In the genomic region with DNA sequence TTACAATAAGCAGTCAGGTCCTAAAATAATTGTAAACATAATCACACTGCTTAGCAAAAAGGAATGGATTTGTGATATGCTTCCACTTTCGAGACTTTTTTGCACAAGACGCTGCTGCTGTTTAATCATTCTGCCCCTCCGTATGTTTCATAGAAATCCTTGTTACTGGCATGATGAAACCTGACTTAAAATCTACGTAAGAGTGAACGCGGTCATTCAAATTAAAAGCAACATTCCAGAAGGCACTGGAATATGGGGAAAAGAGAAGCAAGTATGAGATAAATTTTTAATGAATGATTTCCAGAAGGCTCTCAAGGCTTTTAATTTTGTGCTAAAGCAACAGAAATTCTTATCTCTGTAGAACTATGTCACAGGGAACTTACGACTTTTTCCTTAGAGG, we compare ENCODE assay signal across 8 cellular contexts. TPM values are rescaled to one million over a fixed set of nuclear protein-coding genes. Genes with fewer than 3 reads are reported as not detected.
DNase-seq lines count a peak whose midpoint lies in the region; ATAC-seq, FAIRE-seq and TF ChIP-seq lines count a peak whose summit lies in the region.

No MANE protein-coding gene starts in this region.

- peaks cover 0 to 9% (median 0%) of the 10 kb centered on the region in 9 donors for H3K36me3 ChIP-seq in heart left ventricle
- no peaks in the 10 kb centered on the region for H3K36me3 ChIP-seq in astrocyte (ENCODE audit: insufficient read depth, low read length)
- H3K36me3 ChIP-seq in liver (ENCODE audit: control insufficient read depth in 4 of 4, insufficient read depth in 3 of 4, low read depth in 1 of 4, low read length in 3 of 4), result no peaks in the 10 kb centered on the region
- peaks cover 8% of the 10 kb centered on the region for H3K36me3 ChIP-seq in upper lobe of right lung

- H3K27ac ChIP-seq in heart left ventricle, result peak overlapping the region in 10 of 12 donors; percentile 77 to 96 (median 92)
- H3K27ac ChIP-seq in astrocyte (ENCODE audit: low read depth, low read length), result peak overlapping the region; percentile 96
- peak overlapping the region; percentile 90 to 93 for H3K27ac ChIP-seq in liver (ENCODE audit: low read depth in 1 of 2, low read length in 2 of 2)
- no peak overlapping the region for H3K27ac ChIP-seq in upper lobe of right lung

- no peak for TF ChIP-seq RAD21 in liver (IDR thresholded peaks at IDR 0.05)

- ATAC-seq in heart left ventricle (no peak), left ventricle myocardium superior (no peak), upper lobe of right lung (no peak)

- FAIRE-seq in astrocyte (lab: Jason Lieb, UNC), result no peak
- FAIRE-seq in D721Med (lab: Jason Lieb, UNC), result no peak

- H3K9me3 ChIP-seq in heart left ventricle, result no peaks in the 10 kb centered on the region
- no peaks in the 10 kb centered on the region for H3K9me3 ChIP-seq in astrocyte (ENCODE audit: insufficient read depth, low read depth, low read length)
- H3K9me3 ChIP-seq in liver (ENCODE audit: control insufficient read depth in 4 of 4, low read length in 3 of 4), result no peaks in the 10 kb centered on the region
- no peaks in the 10 kb centered on the region for H3K9me3 ChIP-seq in upper lobe of right lung

- peaks cover 27% of the 10 kb centered on the region for H3K4me1 Mint-ChIP-seq in astrocyte (ENCODE audit: low read depth, unreplicated experiment)

- no peaks in the 10 kb centered on the region for H3K9me3 Mint-ChIP-seq in astrocyte (ENCODE audit: unreplicated experiment)

- peaks cover 54% of the 10 kb centered on the region for H4K20me1 ChIP-seq in astrocyte (ENCODE audit: insufficient read depth, low read length)

- H3K4me2 ChIP-seq in astrocyte (ENCODE audit: low read length), result peak overlapping the region; percentile 92

- peak overlapping the region; percentile 80 for H3K27ac Mint-ChIP-seq in astrocyte (ENCODE audit: unreplicated experiment)

- WGBS in heart left ventricle, 4 donors, result 64 to 67% (median 66%) methylated on average over 7 of the region's 7 CpGs
- WGBS in liver, result 31% methylated on average over 7 of the region's 7 CpGs

- H3K4me3 ChIP-seq in heart left ventricle (peak overlapping the region; percentile 57 to 99 (median 69)), astrocyte (ENCODE audit: insufficient read depth, low read depth, low read length) (peak overlapping the region; percentile 79), liver (ENCODE audit: low read depth in 1 of 3, low read length in 3 of 3) (peak overlapping the region; percentile 70 to 99 (median 77)), upper lobe of right lung (peak overlapping the region; percentile 62)

- DNase-seq in heart left ventricle (no peak), left ventricle myocardium superior (no peak), astrocyte (ENCODE audit: low read depth) (no peak), upper lobe of right lung (no peak), NCI-H1092 (lab: John Stamatoyannopoulos, UW) (no peak), D721Med (ENCODE audit: insufficient read length, low spot score) (no peak), NCI-H510A (lab: John Stamatoyannopoulos, UW) (no peak)

- H2AFZ ChIP-seq in astrocyte (ENCODE audit: low read depth, low read length), result no peak overlapping the region

- no peak for TF ChIP-seq POLR2A in heart left ventricle (IDR thresholded peaks at IDR 0.05)

- no peaks in the 10 kb centered on the region for H3K27me3 ChIP-seq in heart left ventricle
- no peaks in the 10 kb centered on the region for H3K27me3 ChIP-seq in astrocyte (ENCODE audit: insufficient read depth, low read length)
- H3K27me3 ChIP-seq in liver (ENCODE audit: control insufficient read depth in 4 of 4, insufficient read depth in 4 of 4, low read length in 3 of 4), result no peaks in the 10 kb centered on the region
- no peaks in the 10 kb centered on the region for H3K27me3 ChIP-seq in upper lobe of right lung

- intact Hi-C loops in heart left ventricle (cut with DNase I) (loop anchor here in 3 of 10 donors (5.0 kb wide), 1 partner anchor 47 kb away; a partner anchor contains a TSS), left ventricle myocardium superior (cut with micrococcal nuclease) (no loop called here), upper lobe of right lung (cut with DNase I) (no loop called here)

- no peaks in the 10 kb centered on the region for H3K27me3 Mint-ChIP-seq in astrocyte (ENCODE audit: low read depth, unreplicated experiment)

- H3K4me3 Mint-ChIP-seq in astrocyte (ENCODE audit: unreplicated experiment), result peak overlapping the region; percentile 89

- H3K4me1 ChIP-seq in heart left ventricle, result peaks cover 4 to 61% (median 30%) of the 10 kb centered on the region in 12 donors
- peaks cover 24% of the 10 kb centered on the region for H3K4me1 ChIP-seq in astrocyte (ENCODE audit: insufficient read depth, low read length)
- H3K4me1 ChIP-seq in liver (ENCODE audit: control insufficient read depth in 4 of 4, insufficient read depth in 4 of 4, low read length in 3 of 4), result peaks cover 9 to 25% (median 14%) of the 10 kb centered on the region in 4 donors
- peaks cover 13% of the 10 kb centered on the region for H3K4me1 ChIP-seq in upper lobe of right lung

- H3K9ac ChIP-seq in astrocyte (ENCODE audit: low read length) (peak overlapping the region; percentile 96), liver (ENCODE audit: low read depth in 1 of 2, low read length in 2 of 2) (peak overlapping the region; percentile 92 to 98)

- peaks cover under 1% of the 10 kb centered on the region for H3K36me3 Mint-ChIP-seq in astrocyte (ENCODE audit: low read depth, unreplicated experiment)

- H3K79me2 ChIP-seq in astrocyte (ENCODE audit: insufficient read depth, low read length), result peaks cover 58% of the 10 kb centered on the region

- no peak for TF ChIP-seq CTCF in heart left ventricle (IDR thresholded peaks at IDR 0.05)
- no peak for TF ChIP-seq CTCF in astrocyte (IDR thresholded peaks at IDR 0.05; ENCODE audit: insufficient read depth, low read depth, low read length)
- no peak for TF ChIP-seq CTCF in liver (IDR thresholded peaks at IDR 0.05; ENCODE audit: low read depth, low read length, missing input control)
- no peak for TF ChIP-seq CTCF in upper lobe of right lung (IDR thresholded peaks at IDR 0.05)
- no peak for TF ChIP-seq CTCF in D721Med (IDR thresholded peaks at IDR 0.05; ENCODE audit: insufficient read depth, missing control alignments)

TF ChIP-seq in liver, 16 proteins besides CTCF, POLR2A, EP300 and RAD21 (continues in another document):
- TF ChIP-seq, protein P1, sequence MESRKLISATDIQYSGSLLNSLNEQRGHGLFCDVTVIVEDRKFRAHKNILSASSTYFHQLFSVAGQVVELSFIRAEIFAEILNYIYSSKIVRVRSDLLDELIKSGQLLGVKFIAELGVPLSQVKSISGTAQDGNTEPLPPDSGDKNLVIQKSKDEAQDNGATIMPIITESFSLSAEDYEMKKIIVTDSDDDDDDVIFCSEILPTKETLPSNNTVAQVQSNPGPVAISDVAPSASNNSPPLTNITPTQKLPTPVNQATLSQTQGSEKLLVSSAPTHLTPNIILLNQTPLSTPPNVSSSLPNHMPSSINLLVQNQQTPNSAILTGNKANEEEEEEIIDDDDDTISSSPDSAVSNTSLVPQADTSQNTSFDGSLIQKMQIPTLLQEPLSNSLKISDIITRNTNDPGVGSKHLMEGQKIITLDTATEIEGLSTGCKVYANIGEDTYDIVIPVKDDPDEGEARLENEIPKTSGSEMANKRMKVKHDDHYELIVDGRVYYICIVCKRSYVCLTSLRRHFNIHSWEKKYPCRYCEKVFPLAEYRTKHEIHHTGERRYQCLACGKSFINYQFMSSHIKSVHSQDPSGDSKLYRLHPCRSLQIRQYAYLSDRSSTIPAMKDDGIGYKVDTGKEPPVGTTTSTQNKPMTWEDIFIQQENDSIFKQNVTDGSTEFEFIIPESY (IDR thresholded peaks at IDR 0.05), result no peak
- TF ChIP-seq GABPA (IDR thresholded peaks at IDR 0.05 in 1 of 2, conservative IDR thresholded peaks at IDR 0.05 in 1 of 2) (no peak), TAF1 (conservative IDR thresholded peaks at IDR 0.05) (no peak), SP1 (IDR thresholded peaks at IDR 0.05) (no peak), FOXA1 (IDR thresholded peaks at IDR 0.05) (no peak), HNF4G (IDR thresholded peaks at IDR 0.05) (no peak)
- TF ChIP-seq, protein P2, sequence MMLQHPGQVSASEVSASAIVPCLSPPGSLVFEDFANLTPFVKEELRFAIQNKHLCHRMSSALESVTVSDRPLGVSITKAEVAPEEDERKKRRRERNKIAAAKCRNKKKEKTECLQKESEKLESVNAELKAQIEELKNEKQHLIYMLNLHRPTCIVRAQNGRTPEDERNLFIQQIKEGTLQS (IDR thresholded peaks at IDR 0.05), result no peak

RNA-seq across cellular contexts. Expression of a gene that starts 1.1 kb away (rescaled TPM):
- 100 to 1,000 TPM in 3 of 9 donors, 10 to 100 TPM in 6; 71.5 to 143 (median 94.5) TPM for total RNA-seq in heart left ventricle
- 100 to 1,000 TPM in 1 of 2 donors, 10 to 100 TPM in 1; 40.3 to 190 TPM for polyA plus RNA-seq in heart left ventricle
- 102 TPM for total RNA-seq in left ventricle myocardium superior
- 148 and 156 TPM in 2 replicates for total RNA-seq in astrocyte
- total RNA-seq in liver, result 100 to 1,000 TPM in 1 of 2 donors, 10 to 100 TPM in 1; 33.9 to 102 TPM
- 100 to 1,000 TPM; 129 to 193 TPM for polyA plus RNA-seq in liver
- 94.0 TPM for total RNA-seq in upper lobe of right lung

RNA-seq across cellular contexts. Expression of a gene that starts 43.2 kb away (rescaled TPM):
- total RNA-seq in heart left ventricle, result 10 to 100 TPM in 1 of 9 donors, 1 to 10 TPM in 8; 1.9 to 25.5 (median 4.3) TPM
- polyA plus RNA-seq in heart left ventricle, result 1 to 10 TPM; 4.4 to 5.1 TPM
- total RNA-seq in left ventricle myocardium superior, result 5.5 TPM
- 1.6 and 2.4 TPM in 2 replicates for total RNA-seq in astrocyte
- total RNA-seq in liver, result 10 to 100 TPM in 1 of 2 donors, under 1 TPM in 1; 0.50 to 33.9 TPM
- 1 to 10 TPM; 1.5 to 4.1 TPM for polyA plus RNA-seq in liver
- total RNA-seq in upper lobe of right lung, result 1.5 TPM

RNA-seq across cellular contexts. Expression of a gene that starts 48.7 kb away (rescaled TPM):
- total RNA-seq in heart left ventricle (10 to 100 TPM; 18.8 to 35.8 (median 26.9) TPM), left ventricle myocardium superior (27.3 TPM), astrocyte (69.4 and 73.4 TPM in 2 replicates), liver (10 to 100 TPM; 23.5 to 26.3 TPM), upper lobe of right lung (52.9 TPM)
- polyA plus RNA-seq in heart left ventricle (10 to 100 TPM in 1 of 2 donors, 1 to 10 TPM in 1; 5.0 to 20.4 TPM), liver (10 to 100 TPM; 13.3 to 17.8 TPM)
